27 cellular contexts compared by ENCODE assay signal in the genomic region with DNA sequence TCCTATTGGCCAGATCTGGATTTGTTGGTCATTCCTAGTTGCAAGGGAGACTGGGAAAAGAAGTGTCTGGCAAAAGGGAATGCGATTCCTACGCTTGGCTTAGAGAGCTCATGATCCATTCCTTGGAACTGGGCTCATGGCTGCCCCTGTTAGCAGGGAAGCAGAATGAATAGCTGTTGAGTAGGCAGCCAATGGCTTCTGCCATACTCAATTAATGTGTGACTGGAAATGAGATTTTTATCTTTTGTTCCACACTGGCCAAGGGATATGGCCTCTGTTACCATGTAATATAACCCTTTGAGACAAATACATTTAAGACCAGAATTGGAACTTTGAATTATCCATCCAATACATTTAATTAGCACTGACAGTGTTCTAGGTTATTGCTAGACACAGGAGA.
"Had no signal": no experiment of that assay in that cellular context is flagged by ENCODE, and none has a peak within 500 bp of the region (broad histone marks: within the 10 kb centered on the region; RNA-seq: fewer than 3 reads in every experiment).

No MANE protein-coding gene starts in this region.

- H3K9me3 ChIP-seq: left lung, lower lobe of right lung, neutrophil, ovary, prostate gland, spleen, suprapubic skin, thoracic aorta, tibial artery, upper lobe of right lung had no signal

- H3K27me3 ChIP-seq: left lung, neural progenitor cell, neutrophil, ovary, spleen, suprapubic skin, tibial artery, upper lobe of right lung had no signal

- H3K4me1 ChIP-seq: prostate gland had no signal

- H3K9ac ChIP-seq: neural progenitor cell had no signal

- H3K4me2 ChIP-seq: neural progenitor cell had no signal

- H2AFZ ChIP-seq: neural progenitor cell had no signal

- H3K4me3 ChIP-seq: left lung, lower lobe of right lung, neural progenitor cell, ovary, prostate gland, skin epidermis, spleen, suprapubic skin, thoracic aorta, tibial artery, upper lobe of right lung had no signal

- DNase-seq: hypothalamus; immature natural killer cell; kidney; left colon; left lung; lower lobe of right lung; mammary epithelial cell; mesenchymal stem cell; naive thymus-derived CD8-positive, alpha-beta T cell; nephron progenitor cell; occipital lobe; ovary; posterior cingulate gyrus; retina; right cardiac atrium; spleen; stimulated activated CD4-positive, alpha-beta T cell treated with anti-CD3 and anti-CD28 coated beads, Interleukin-4, amount 100 ng/mL, for 24 hours; stimulated activated naive CD4-positive, alpha-beta T cell; tibial artery; trophoblast cell; upper lobe of right lung had no signal

- H3K27ac ChIP-seq: left lung, lower lobe of right lung, neural progenitor cell, neutrophil, ovary, prostate gland, skin epidermis, spleen, suprapubic skin, thoracic aorta, tibial artery, upper lobe of right lung had no signal

- H3K36me3 ChIP-seq: left lung, lower lobe of right lung, neural progenitor cell, neutrophil, ovary, prostate gland, spleen, suprapubic skin, thoracic aorta, tibial artery, upper lobe of right lung had no signal
